In genomic region chr4:99945718-99946345, GRCh38 we compare ENCODE assay signal across 8 cellular contexts. TPM values are rescaled to one million over a fixed set of nuclear protein-coding genes. Genes with fewer than 3 reads are reported as not detected.
A peak's percentile ranks its signal among the peaks of the same experiment; 100 is the strongest.
DNase-seq lines count a peak whose midpoint lies in the region; ATAC-seq, FAIRE-seq and TF ChIP-seq lines count a peak whose summit lies in the region.

No MANE protein-coding gene starts in this region.

- peaks cover 1 to 16% of the 10 kb centered on the region in 2 experiments for H3K36me3 ChIP-seq in keratinocyte (ENCODE audit: control insufficient read depth in 2 of 2, extremely low read depth in 1 of 2, insufficient read depth in 2 of 2, low read length in 2 of 2)

- peak overlapping the region; percentile 86 for H2AFZ ChIP-seq in keratinocyte (ENCODE audit: control insufficient read depth, low read length)

- no peaks in the 10 kb centered on the region for H3K9me1 ChIP-seq in keratinocyte (ENCODE audit: control insufficient read depth, extremely low read depth, insufficient read depth, low read length)

- peaks cover 3% of the 10 kb centered on the region for H4K20me1 ChIP-seq in keratinocyte (ENCODE audit: control insufficient read depth, extremely low read depth, insufficient read depth, low read length)

- TF ChIP-seq CTCF in MCF 10A (IDR thresholded peaks at IDR 0.05; ENCODE audit: unreplicated experiment) (no peak), keratinocyte (optimal IDR thresholded peaks at IDR 0.05 in 1 of 3, IDR thresholded peaks at IDR 0.05 in 1 of 3, conservative IDR thresholded peaks at IDR 0.05 in 1 of 3; ENCODE audit: extremely low read depth in 1 of 3, insufficient read depth in 2 of 3, low read length in 3 of 3) (no peak)

- H3K27ac ChIP-seq in keratinocyte (ENCODE audit: control insufficient read depth, insufficient read depth, low read length) = peak overlapping the region; percentile 77

- peak overlapping the region; percentile 82 for H3K9ac ChIP-seq in keratinocyte (ENCODE audit: control insufficient read depth, extremely low read depth, insufficient read depth, low read length)

- peak overlapping the region; percentile 85 to 89 (median 86) for H3K4me3 ChIP-seq in keratinocyte (ENCODE audit: control insufficient read depth in 2 of 3, extremely low read depth in 1 of 3, insufficient read depth in 2 of 3, low read depth in 1 of 3, low read length in 3 of 3)

- H3K4me1 Mint-ChIP-seq in activated CD4-positive, alpha-beta T cell treated with anti-CD3 and anti-CD28 coated beads for 36 hours = peaks cover 52% of the 10 kb centered on the region
- peaks cover 26% of the 10 kb centered on the region for H3K4me1 Mint-ChIP-seq in MCF 10A (ENCODE audit: insufficient read depth, unreplicated experiment)
- H3K4me1 Mint-ChIP-seq in stimulated activated effector memory CD8-positive, alpha-beta T cell treated with anti-CD3 and anti-CD28 coated beads, Interleukin-12 subunit alpha, Interleukin-12 subunit beta, amount 100 ng/mL, for 72 hours = peaks cover 39% of the 10 kb centered on the region

- no peaks in the 10 kb centered on the region for H3K27me3 Mint-ChIP-seq in activated CD4-positive, alpha-beta T cell treated with anti-CD3 and anti-CD28 coated beads for 36 hours
- H3K27me3 Mint-ChIP-seq in MCF 10A (ENCODE audit: insufficient read depth, unreplicated experiment) = no peaks in the 10 kb centered on the region

- no peaks in the 10 kb centered on the region for H3K27me3 ChIP-seq in keratinocyte (ENCODE audit: control insufficient read depth, extremely low read depth, insufficient read depth, low read length)

- ATAC-seq in activated CD4-positive, alpha-beta T cell treated with anti-CD3 and anti-CD28 coated beads for 36 hours = no peak
- peak; percentile 0 for ATAC-seq in stimulated activated effector memory CD8-positive, alpha-beta T cell treated with anti-CD3 and anti-CD28 coated beads, Interleukin-12 subunit alpha, Interleukin-12 subunit beta, amount 100 ng/mL, for 72 hours
- ATAC-seq in activated CD4-positive, CD25-positive, alpha-beta regulatory T cell treated with anti-CD3 and anti-CD28 coated beads, Interleukin-2, amount 50 U/mL, for 24 hours = no peak

- peaks cover 32% of the 10 kb centered on the region for H3K4me1 ChIP-seq in keratinocyte (ENCODE audit: control insufficient read depth, extremely low read depth, insufficient read depth, low read length)

- CTCF ChIA-PET in activated CD4-positive, alpha-beta T cell treated with anti-CD3 and anti-CD28 coated beads for 36 hours (lab: Charles Lee) = interaction anchor here (0.6 to 2.1 kb wide), 7 partner anchors 11 to 383 kb away, joined by 3 to 4 read pairs (median 3); partner anchors contain the start of gene LAMTOR3
- CTCF ChIA-PET in HEK293T (lab: Yijun Ruan, JAX) (no interaction called here), MCF 10A (lab: Yijun Ruan, JAX) (interaction anchor here (0.6 kb wide), 1 partner anchor 286 kb away, joined by 4 read pairs; no protein-coding TSS in a partner anchor)

- DNase-seq in activated CD4-positive, alpha-beta T cell treated with anti-CD3 and anti-CD28 coated beads for 36 hours = no peak
- no peak for DNase-seq in activated CD4-positive, alpha-beta T cell treated with anti-CD3 and anti-CD28 coated beads, Interleukin-2, amount 50 U/mL, for 48 hours
- DNase-seq in HEK293T (ENCODE audit: extremely low spot score) (peak; percentile 37), NCI-H2171 (lab: John Stamatoyannopoulos, UW) (peak; percentile 0), MCF 10A (ENCODE audit: unreplicated experiment) (peak; percentile 36), keratinocyte (ENCODE audit: low read depth, low spot score) (no peak)
- no peak for DNase-seq in stimulated activated effector memory CD8-positive, alpha-beta T cell treated with anti-CD3 and anti-CD28 coated beads, Interleukin-12 subunit alpha, Interleukin-12 subunit beta, amount 100 ng/mL, for 72 hours (ENCODE audit: low spot score in 2 of 2)

- no TSS peak for BruUV-seq in MCF 10A (replicated peaks; lab: Mats Ljungman, UMichigan)

- dilution Hi-C loops in keratinocyte (cut with MboI; ENCODE audit: extremely low pct_ligation_motif_present, low sequenced_read_pairs) = no loop called here

- H3K4me3 Mint-ChIP-seq in activated CD4-positive, alpha-beta T cell treated with anti-CD3 and anti-CD28 coated beads for 36 hours = no peak overlapping the region
- H3K4me3 Mint-ChIP-seq in MCF 10A (ENCODE audit: unreplicated experiment) = peak overlapping the region; percentile 98
- no peak overlapping the region for H3K4me3 Mint-ChIP-seq in stimulated activated effector memory CD8-positive, alpha-beta T cell treated with anti-CD3 and anti-CD28 coated beads, Interleukin-12 subunit alpha, Interleukin-12 subunit beta, amount 100 ng/mL, for 72 hours

- peaks cover 40% of the 10 kb centered on the region for H3K36me3 Mint-ChIP-seq in activated CD4-positive, alpha-beta T cell treated with anti-CD3 and anti-CD28 coated beads for 36 hours (ENCODE audit: low read depth)
- H3K36me3 Mint-ChIP-seq in MCF 10A (ENCODE audit: insufficient read depth, unreplicated experiment) = peaks cover 12% of the 10 kb centered on the region
- H3K36me3 Mint-ChIP-seq in stimulated activated effector memory CD8-positive, alpha-beta T cell treated with anti-CD3 and anti-CD28 coated beads, Interleukin-12 subunit alpha, Interleukin-12 subunit beta, amount 100 ng/mL, for 72 hours = peaks cover 48% of the 10 kb centered on the region

- peak; percentile 48 for FAIRE-seq in keratinocyte (lab: Jason Lieb, UNC)

- H3K4me2 ChIP-seq in keratinocyte (ENCODE audit: control insufficient read depth, extremely low read depth, insufficient read depth, low read depth, low read length) = peak overlapping the region; percentile 97

- intact Hi-C loops in activated CD4-positive, alpha-beta T cell treated with anti-CD3 and anti-CD28 coated beads for 36 hours (cut with DNase I, micrococcal nuclease) = loop anchor here (1.0 to 5.0 kb wide), 7 partner anchors 52 to 1684 kb away; partner anchors contain the start of genes LAMTOR3 (in 2 of the 2), ADH5 (in 1 of the 2), METAP1 (in 1 of the 2) and RAP1GDS1 (in 1 of the 2)
- intact Hi-C loops in MCF 10A (cut with micrococcal nuclease) = loop anchor here (5.0 kb wide), 1 partner anchor 51 kb away; no protein-coding TSS in a partner anchor

- POLR2A ChIA-PET in activated CD4-positive, alpha-beta T cell treated with anti-CD3 and anti-CD28 coated beads for 36 hours (lab: Charles Lee) = interaction anchor here (2.6 kb wide), 1 partner anchor 51 kb away, joined by 16 read pairs; the partner anchor contains the start of gene LAMTOR3
- POLR2A ChIA-PET in HEK293T (lab: Yijun Ruan, JAX) (interaction anchor here (1.0 to 2.2 kb wide), 3 partner anchors 11 to 383 kb away, joined by 3 to 5 read pairs (median 5); partner anchors contain the start of gene TRMT10A), MCF 10A (lab: Yijun Ruan, JAX) (interaction anchor here (0.7 to 5.2 kb wide), 17 partner anchors 10 to 537 kb away, joined by 3 to 62 read pairs (median 4); partner anchors contain the start of genes DAPP1, LAMTOR3 and TRMT10A)

- no peaks in the 10 kb centered on the region for H3K9me3 Mint-ChIP-seq in activated CD4-positive, alpha-beta T cell treated with anti-CD3 and anti-CD28 coated beads for 36 hours (ENCODE audit: low read depth)
- no peaks in the 10 kb centered on the region for H3K9me3 Mint-ChIP-seq in MCF 10A (ENCODE audit: unreplicated experiment)
- H3K9me3 Mint-ChIP-seq in stimulated activated effector memory CD8-positive, alpha-beta T cell treated with anti-CD3 and anti-CD28 coated beads, Interleukin-12 subunit alpha, Interleukin-12 subunit beta, amount 100 ng/mL, for 72 hours = no peaks in the 10 kb centered on the region

- H3K79me2 ChIP-seq in keratinocyte (ENCODE audit: control insufficient read depth, insufficient read depth, low read length) = peaks cover 76% of the 10 kb centered on the region

- no peaks in the 10 kb centered on the region for H3K9me3 ChIP-seq in keratinocyte (ENCODE audit: control insufficient read depth, low read depth, low read length)

- peak overlapping the region; percentile 98 for H3K27ac Mint-ChIP-seq in activated CD4-positive, alpha-beta T cell treated with anti-CD3 and anti-CD28 coated beads for 36 hours
- H3K27ac Mint-ChIP-seq in MCF 10A (ENCODE audit: low read depth, unreplicated experiment) = peak overlapping the region; percentile 92
- peak overlapping the region; percentile 96 for H3K27ac Mint-ChIP-seq in stimulated activated effector memory CD8-positive, alpha-beta T cell treated with anti-CD3 and anti-CD28 coated beads, Interleukin-12 subunit alpha, Interleukin-12 subunit beta, amount 100 ng/mL, for 72 hours

RNA-seq across cellular contexts. Expression of gene DNAJB14, which starts 0.6 kb away (rescaled TPM):
- 10 to 100 TPM; 29.9 to 46.2 TPM for total RNA-seq in activated CD4-positive, alpha-beta T cell treated with anti-CD3 and anti-CD28 coated beads for 36 hours
- total RNA-seq in MCF 10A (2022) = 50.2 and 54.5 TPM in 2 replicates
- 10.7 to 17.9 TPM (median 17.1 TPM) in 3 replicates for polyA plus RNA-seq in keratinocyte
- 54.1 TPM for polyA plus RNA-seq in keratinocyte (2011; ENCODE audit: low read depth)
- 5.5 and 7.8 TPM in 2 replicates for polyA plus RNA-seq in keratinocyte (2011; cell fraction: cytosol; rRNA removed)
- 30.1 and 33.6 TPM in 2 replicates for polyA plus RNA-seq in keratinocyte (2011; cell fraction: nucleus; rRNA removed)
- 32.6 and 33.5 TPM in 2 replicates for polyA plus RNA-seq in keratinocyte (2012; ENCODE audit: low replicate concordance)
- polyA minus RNA-seq in keratinocyte = 1.2 to 28.1 TPM (median 19.5 TPM) in 3 replicates
- polyA minus RNA-seq in keratinocyte (2011; cell fraction: cytosol; rRNA and poly(A)+ RNA removed) = 27.0 TPM
- 27.6 and 48.1 TPM in 2 replicates for polyA minus RNA-seq in keratinocyte (2011; cell fraction: nucleus; rRNA and poly(A)+ RNA removed)

RNA-seq across cellular contexts. Expression of gene H2AZ1, which starts 4.2 kb away (rescaled TPM):
- total RNA-seq in activated CD4-positive, alpha-beta T cell treated with anti-CD3 and anti-CD28 coated beads for 36 hours = 100 to 1,000 TPM; 376 to 809 TPM
- total RNA-seq in MCF 10A (2022) = 264 and 298 TPM in 2 replicates
- 169 to 452 TPM (median 419 TPM) in 3 replicates for polyA plus RNA-seq in keratinocyte
- 320 TPM for polyA plus RNA-seq in keratinocyte (2011; ENCODE audit: low read depth)
- 194 and 267 TPM in 2 replicates for polyA plus RNA-seq in keratinocyte (2011; cell fraction: cytosol; rRNA removed)
- 77.8 and 102 TPM in 2 replicates for polyA plus RNA-seq in keratinocyte (2011; cell fraction: nucleus; rRNA removed)
- polyA plus RNA-seq in keratinocyte (2012; ENCODE audit: low replicate concordance) = 252 and 432 TPM in 2 replicates
- polyA minus RNA-seq in keratinocyte = 40.0 to 225 TPM (median 97.8 TPM) in 3 replicates
- 110 TPM for polyA minus RNA-seq in keratinocyte (2011; cell fraction: cytosol; rRNA and poly(A)+ RNA removed)
- polyA minus RNA-seq in keratinocyte (2011; cell fraction: nucleus; rRNA and poly(A)+ RNA removed) = 22.7 and 27.8 TPM in 2 replicates

RNA-seq across cellular contexts. Expression of gene LAMTOR3, which starts 51.6 kb away (rescaled TPM):
- total RNA-seq in activated CD4-positive, alpha-beta T cell treated with anti-CD3 and anti-CD28 coated beads for 36 hours = 10 to 100 TPM; 28.5 to 30.4 TPM
- 33.5 and 35.9 TPM in 2 replicates for total RNA-seq in MCF 10A (2022)
- 51.5 to 92.2 TPM (median 78.9 TPM) in 3 replicates for polyA plus RNA-seq in keratinocyte
- polyA plus RNA-seq in keratinocyte (2011; ENCODE audit: low read depth) = 9.4 TPM
- polyA plus RNA-seq in keratinocyte (2011; cell fraction: cytosol; rRNA removed) = 59.9 and 136 TPM in 2 replicates
- polyA plus RNA-seq in keratinocyte (2011; cell fraction: nucleus; rRNA removed) = 40.1 and 54.7 TPM in 2 replicates
- polyA plus RNA-seq in keratinocyte (2012; ENCODE audit: low replicate concordance) = 35.9 and 65.9 TPM in 2 replicates
- 5.0 to 35.9 TPM (median 28.5 TPM) in 3 replicates for polyA minus RNA-seq in keratinocyte
- polyA minus RNA-seq in keratinocyte (2011; cell fraction: cytosol; rRNA and poly(A)+ RNA removed) = 19.0 TPM
- polyA minus RNA-seq in keratinocyte (2011; cell fraction: nucleus; rRNA and poly(A)+ RNA removed) = 6.4 and 16.9 TPM in 2 replicates

Comparison
In these comparisons a context has a peak if more than half of its experiments do, and no peak if none do; other contexts are left out.
1. DNase-seq: peak in HEK293T (single experiment), NCI-H2171 (single experiment) and MCF 10A (single experiment); none in activated CD4-positive, alpha-beta T cell treated with anti-CD3 and anti-CD28 coated beads for 36 hours (single experiment), activated CD4-positive, alpha-beta T cell treated with anti-CD3 and anti-CD28 coated beads, Interleukin-2, amount 50 U/mL, for 48 hours (0 of 2), keratinocyte (single experiment) and stimulated activated effector memory CD8-positive, alpha-beta T cell treated with anti-CD3 and anti-CD28 coated beads, Interleukin-12 subunit alpha, Interleukin-12 subunit beta, amount 100 ng/mL, for 72 hours (0 of 2).
2. Peak in every context shown above with its lines, with median percentiles within 50 percentile points of each other: H3K27ac Mint-ChIP-seq.